ENCODE assay signal across 20 cellular contexts in the genomic region with DNA sequence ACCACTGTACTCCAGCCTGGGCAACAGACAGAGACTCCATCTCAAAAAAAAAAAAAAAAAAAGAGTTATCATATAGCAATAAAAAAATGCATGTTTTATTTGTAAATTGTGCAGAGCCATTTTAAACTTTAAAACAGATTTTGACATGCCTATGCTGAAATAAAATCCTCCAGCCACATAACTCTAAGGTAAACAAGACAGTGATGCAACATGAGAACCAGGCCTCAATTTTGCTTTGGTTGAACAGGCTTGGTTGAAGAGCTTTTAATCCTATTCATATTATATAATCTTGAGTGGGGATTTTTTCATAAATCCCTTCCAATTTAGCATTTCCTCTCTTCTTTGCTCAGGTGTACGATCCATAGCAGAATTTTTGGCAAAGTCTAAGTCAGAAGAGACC. TPM values are rescaled to one million over a fixed set of nuclear protein-coding genes. Genes with fewer than 3 reads are reported as not detected.
A peak's percentile ranks its signal among the peaks of the same experiment; 100 is the strongest.
DNase-seq lines count a peak whose midpoint lies in the region; ATAC-seq, FAIRE-seq and TF ChIP-seq lines count a peak whose summit lies in the region.
"Had no signal": no experiment of that assay in that cellular context is flagged by ENCODE, and none has a peak within 500 bp of the region (broad histone marks: within the 10 kb centered on the region; RNA-seq: fewer than 3 reads in every experiment).

No MANE protein-coding gene starts in this region.

- CTCF ChIA-PET in IMR-90 (lab: Yijun Ruan, JAX), result no interaction called here

- no peaks in the 10 kb centered on the region for H3K27me3 Mint-ChIP-seq in mesothelial cell of epicardium (ENCODE audit: low read depth)

- H2AFZ ChIP-seq in IMR-90 (replicated peaks; ENCODE audit: low read length, poor library complexity), result no peak overlapping the region

- no peak overlapping the region for H3K23ac ChIP-seq in IMR-90 (ENCODE audit: low read depth, low read length)

- TF ChIP-seq POLR2A in IMR-90 (IDR thresholded peaks at IDR 0.05; ENCODE audit: low read depth, low read length), result no peak

- peaks cover 2% of the 10 kb centered on the region; the same call in 1 of the 2 replicates for H3K4me1 ChIP-seq in IMR-90 (ENCODE audit: control insufficient read depth, insufficient read depth, low read length)

- H4K5ac ChIP-seq in IMR-90 (ENCODE audit: low read depth, low read length), result no peak overlapping the region

- peaks cover 9% of the 10 kb centered on the region for H3K4me1 Mint-ChIP-seq in mesothelial cell of epicardium

- H3K9ac ChIP-seq in IMR-90 (ENCODE audit: low read depth, low read length), result no peak overlapping the region

- no peak for FAIRE-seq in bronchial epithelial cell (lab: Jason Lieb, UNC)

- BruUV-seq in IMR-90 (replicated peaks; lab: Mats Ljungman, UMichigan), result no TSS peak

- H3K27ac Mint-ChIP-seq in mesothelial cell of epicardium, result no peak overlapping the region
- H3K27ac Mint-ChIP-seq: GM23338 had no signal

- H2BK20ac ChIP-seq in IMR-90 (ENCODE audit: low read depth, low read length), result no peak overlapping the region

- no peak overlapping the region for H3K4me3 Mint-ChIP-seq in mesothelial cell of epicardium
- H3K4me3 Mint-ChIP-seq: GM23338 had no signal

- no peaks in the 10 kb centered on the region for H3K79me1 ChIP-seq in IMR-90 (ENCODE audit: low read depth in 1 of 2, low read length in 2 of 2)

- H4K8ac ChIP-seq in IMR-90 (ENCODE audit: low read depth in 2 of 2, low read length in 2 of 2), result no peak overlapping the region

- peaks cover 11% of the 10 kb centered on the region for H3K27me3 ChIP-seq in IMR-90 (ENCODE audit: control insufficient read depth, insufficient read depth, low read length)
- no peaks in the 10 kb centered on the region for H3K27me3 ChIP-seq in bronchial epithelial cell (ENCODE audit: control insufficient read depth, insufficient read depth, low read length)
- H3K27me3 ChIP-seq: Peyer's patch had no signal

- no peak overlapping the region for H3K56ac ChIP-seq in IMR-90 (ENCODE audit: extremely low read depth, insufficient read depth, low read length)

- DNase-seq in IMR-90 (peak; percentile 49), bronchial epithelial cell (ENCODE audit: low read depth) (peak; percentile 55), left kidney (ENCODE audit: low read depth, low spot score) (peak; percentile 48), foreskin melanocyte (no peak), HuH-7.5 (ENCODE audit: low spot score) (no peak), substantia nigra (lab: John Stamatoyannopoulos, UW) (no peak), mesothelial cell of epicardium (ENCODE audit: low spot score in 2 of 2, unreplicated experiment in 2 of 2) (no peak)
- DNase-seq: ACHN, AML-193, COR-L47, Kasumi-1, NCI-H1105 treated with DMSO at 0.1 percent for 48 hours, NCI-H1694 treated with DMSO at 0.1 percent for 48 hours, NCI-H510A treated with DMSO at 0.1 percent for 48 hours, Peyer's patch had no signal

- in situ Hi-C loops in IMR-90 (cut with MboI; ENCODE audit: low sequenced_read_pairs), result no loop called here

- POLR2A ChIA-PET in IMR-90 (lab: Charles Lee; ENCODE audit: unreplicated experiment), result no interaction called here

- H3K9me3 Mint-ChIP-seq in mesothelial cell of epicardium, result no peaks in the 10 kb centered on the region
- H3K9me3 Mint-ChIP-seq: GM23338 had no signal

- no peak overlapping the region for H2AK9ac ChIP-seq in IMR-90 (replicated peaks; ENCODE audit: low read depth, low read length, poor library complexity)

- H3K4ac ChIP-seq in IMR-90 (ENCODE audit: low read depth, low read length), result no peak overlapping the region

- no peaks in the 10 kb centered on the region for H3K9me3 ChIP-seq in IMR-90 (ENCODE audit: control insufficient read depth, insufficient read depth, low read length)
- H3K9me3 ChIP-seq: Peyer's patch had no signal

- H2BK120ac ChIP-seq in IMR-90 (ENCODE audit: low read depth, low read length), result no peak overlapping the region

- H3K27ac ChIP-seq in C4-2B (peak overlapping the region; percentile 28; the same call in 1 of the 2 replicates), IMR-90 (ENCODE audit: insufficient read depth, low read length) (no peak overlapping the region), substantia nigra (ENCODE audit: low read depth, low read length, poor library complexity, severe bottlenecking) (no peak overlapping the region)
- H3K27ac ChIP-seq: Peyer's patch had no signal

- H2BK15ac ChIP-seq in IMR-90 (ENCODE audit: low read depth, low read length), result no peak overlapping the region

- peak; percentile 71 for ATAC-seq in IMR-90 (ENCODE audit: low read depth)
- ATAC-seq: GM23338, HCT116, Right ventricle myocardium inferior had no signal

- H3K4me3 ChIP-seq in IMR-90 (ENCODE audit: insufficient read depth, low read depth, low read length), result no peak overlapping the region
- no peak overlapping the region for H3K4me3 ChIP-seq in bronchial epithelial cell (ENCODE audit: low read depth, low read length)
- H3K4me3 ChIP-seq: GM23338, Peyer's patch had no signal

- no peak for TF ChIP-seq CTCF in C4-2B (conservative IDR thresholded peaks at IDR 0.05)
- TF ChIP-seq CTCF in IMR-90 (conservative IDR thresholded peaks at IDR 0.05; ENCODE audit: low read depth, low read length), result no peak
- TF ChIP-seq CTCF in bronchial epithelial cell (IDR thresholded peaks at IDR 0.05; ENCODE audit: insufficient read depth, low read length, severe bottlenecking), result no peak
- no peak for TF ChIP-seq CTCF in mesothelial cell of epicardium (IDR thresholded peaks at IDR 0.05; ENCODE audit: unreplicated experiment)

- H3K36me3 ChIP-seq in IMR-90 (ENCODE audit: control insufficient read depth, insufficient read depth, low read length) (no peaks in the 10 kb centered on the region), bronchial epithelial cell (ENCODE audit: control insufficient read depth, insufficient read depth, low read length) (no peaks in the 10 kb centered on the region)
- H3K36me3 ChIP-seq: Peyer's patch had no signal

- H3K18ac ChIP-seq in IMR-90 (ENCODE audit: low read depth, low read length), result no peak overlapping the region

- no peak overlapping the region for H2BK5ac ChIP-seq in IMR-90 (ENCODE audit: low read depth, low read length, poor library complexity, severe bottlenecking)

- no peak for TF ChIP-seq RAD21 in IMR-90 (IDR thresholded peaks at IDR 0.05; ENCODE audit: low read length)

- no peaks in the 10 kb centered on the region for H3K36me3 Mint-ChIP-seq in mesothelial cell of epicardium

- intact Hi-C loops in IMR-90 (cut with micrococcal nuclease), result no loop called here

- no peak overlapping the region for H3K4me2 ChIP-seq in IMR-90 (ENCODE audit: low read depth, low read length)
- H3K4me2 ChIP-seq: GM23338 had no signal

- H2AK5ac ChIP-seq in IMR-90 (ENCODE audit: low read depth, low read length), result no peak overlapping the region

- dilution Hi-C loops in IMR-90 (cut with HindIII; ENCODE audit: low sequenced_read_pairs, unreplicated experiment), result no loop called here

- H3K9me1 ChIP-seq in IMR-90 (ENCODE audit: insufficient read depth, low read length), result no peaks in the 10 kb centered on the region

- H3K14ac ChIP-seq in IMR-90 (replicated peaks; ENCODE audit: low read depth, low read length), result no peak overlapping the region

- H4K91ac ChIP-seq in IMR-90 (ENCODE audit: insufficient read depth, low read depth, low read length), result no peak overlapping the region

- WGBS in IMR-90 (ENCODE audit: extremely low coverage in 2 of 2, insufficient read length in 1 of 2), 2 experiments, result no CpG with 5 or more reads among the region's 1 CpG

- H4K20me1 ChIP-seq in IMR-90 (ENCODE audit: insufficient read depth, low read length), result no peaks in the 10 kb centered on the region

TF ChIP-seq in IMR-90, 13 proteins besides CTCF, POLR2A, EP300 and RAD21:
- TF ChIP-seq CEBPB (IDR thresholded peaks at IDR 0.05; ENCODE audit: low read depth, low read length), result peak; percentile 64
- no peak for TF ChIP-seq NFE2L2 (IDR thresholded peaks at IDR 0.05; ENCODE audit: low read depth, low read length)
- TF ChIP-seq CHD1 (IDR thresholded peaks at IDR 0.05; ENCODE audit: low read depth, low read length), result no peak

RNA-seq across cellular contexts. Expression of a gene that starts 26.1 kb away (rescaled TPM):
- total RNA-seq in IMR-90 (2012; rRNA removed) (0.28 and 0.36 TPM in 2 replicates), bronchial epithelial cell (0.38 TPM in 1 of 2 replicates, not detected in the other), mesothelial cell of epicardium (14.9 to 19.1 TPM (median 17.9 TPM) in 3 replicates)
- polyA plus RNA-seq in IMR-90 (2012; rRNA removed), result 0.72 and 1.1 TPM in 2 replicates
- polyA plus RNA-seq in IMR-90 (2012; cell fraction: cytosol; rRNA removed), result 0.33 TPM in 1 of 2 replicates, not detected in the other
- polyA plus RNA-seq in IMR-90 (2012; cell fraction: nucleus; rRNA removed; ENCODE audit: low replicate concordance), result 15.3 and 21.0 TPM in 2 replicates
- total RNA-seq: G401 had no signal
- polyA plus RNA-seq: GM23338 had no signal

RNA-seq across cellular contexts. Expression of a gene that starts 26.3 kb away (rescaled TPM):
- 2.2 and 2.7 TPM in 2 replicates for total RNA-seq in IMR-90 (2012; rRNA removed)
- polyA plus RNA-seq in IMR-90 (2012; rRNA removed), result 6.3 and 8.1 TPM in 2 replicates
- 6.7 and 9.4 TPM in 2 replicates for polyA plus RNA-seq in IMR-90 (2012; cell fraction: cytosol; rRNA removed)
- 3.1 and 5.5 TPM in 2 replicates for polyA plus RNA-seq in IMR-90 (2012; cell fraction: nucleus; rRNA removed; ENCODE audit: low replicate concordance)
- 6.1 and 8.3 TPM in 2 replicates for total RNA-seq in bronchial epithelial cell
- total RNA-seq in mesothelial cell of epicardium, result 8.9 to 9.9 TPM (median 9.8 TPM) in 3 replicates

RNA-seq across cellular contexts. Expression of a gene that starts 30.4 kb away (rescaled TPM):
- not detected in 2 replicates for total RNA-seq in IMR-90 (2012; rRNA removed)
- not detected in 2 replicates for polyA plus RNA-seq in IMR-90 (2012; rRNA removed)
- not detected in 2 replicates for polyA plus RNA-seq in IMR-90 (2012; cell fraction: cytosol; rRNA removed)
- polyA plus RNA-seq in IMR-90 (2012; cell fraction: nucleus; rRNA removed; ENCODE audit: low replicate concordance), result not detected in 2 replicates
- total RNA-seq in bronchial epithelial cell, result not detected in 2 replicates
- total RNA-seq in mesothelial cell of epicardium, result not detected in 3 replicates
- total RNA-seq: G401, GM23338, Peyer's patch, Right ventricle myocardium inferior had no signal
- polyA plus RNA-seq: GM23338 had no signal

RNA-seq across cellular contexts. Expression of a gene that starts 39.1 kb away (rescaled TPM):
- total RNA-seq in IMR-90 (2012; rRNA removed), result 40.5 and 45.0 TPM in 2 replicates
- polyA plus RNA-seq in IMR-90 (2012; rRNA removed), result 30.7 and 31.6 TPM in 2 replicates
- polyA plus RNA-seq in IMR-90 (2012; cell fraction: cytosol; rRNA removed), result 8.4 and 16.7 TPM in 2 replicates
- polyA plus RNA-seq in IMR-90 (2012; cell fraction: nucleus; rRNA removed; ENCODE audit: low replicate concordance), result 20.0 and 30.2 TPM in 2 replicates
- 0.79 and 1.2 TPM in 2 replicates for total RNA-seq in bronchial epithelial cell
- total RNA-seq in mesothelial cell of epicardium, result 17.1 to 20.4 TPM (median 18.2 TPM) in 3 replicates

Comparison
In these comparisons a context has a peak if more than half of its experiments do, and no peak if none do; other contexts are left out.
1. DNase-seq: peak in IMR-90 (single experiment), bronchial epithelial cell (single experiment) and left kidney (single experiment); none in foreskin melanocyte (single experiment), HuH-7.5 (single experiment), substantia nigra (0 of 49) and mesothelial cell of epicardium (0 of 2).
2. RNA of a gene that starts 26.1 kb away (total RNA-seq): 14.9 to 19.1 TPM in mesothelial cell of epicardium; 0.28 to 0.36 TPM in IMR-90 and 0.38 TPM in bronchial epithelial cell; every median in the first group is over 10 times any median in the second.